Comparison of ENCODE assay signal across 20 cellular contexts in the genomic region with DNA sequence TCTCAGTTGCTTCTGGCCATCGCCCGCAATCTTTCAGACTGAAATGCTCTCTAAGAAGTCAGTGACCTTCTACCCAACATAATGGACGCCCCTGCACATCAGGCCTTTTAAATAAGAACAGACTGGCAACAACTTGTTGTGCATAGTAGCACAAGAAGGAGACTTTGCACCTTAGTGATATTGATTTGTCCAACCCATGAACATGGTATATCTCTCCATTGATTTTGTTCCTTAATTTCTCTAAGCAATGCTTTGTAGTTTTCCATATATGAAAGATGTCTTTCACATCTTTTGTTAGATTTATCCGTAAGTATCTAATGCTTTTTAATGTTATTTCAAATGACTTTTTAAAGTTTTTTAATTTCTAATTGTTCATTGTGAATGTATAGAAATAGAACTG. TPM values are rescaled to one million over a fixed set of nuclear protein-coding genes. Genes with fewer than 3 reads are reported as not detected.
DNase-seq lines count a peak whose midpoint lies in the region; ATAC-seq and TF ChIP-seq lines count a peak whose summit lies in the region.
"Had no signal": no experiment of that assay in that cellular context is flagged by ENCODE, and none has a peak within 500 bp of the region (broad histone marks: within the 10 kb centered on the region; RNA-seq: fewer than 3 reads in every experiment).

No MANE protein-coding gene starts in this region.

- no peak overlapping the region for H3K4me3 ChIP-seq in left ventricle myocardium inferior
- H3K4me3 ChIP-seq in OCI-LY3 (ENCODE audit: low read length) = no peak overlapping the region
- H3K4me3 ChIP-seq: SJSA1 had no signal

- H3K27me3 ChIP-seq in left ventricle myocardium inferior (ENCODE audit: low read depth) = no peaks in the 10 kb centered on the region
- H3K27me3 ChIP-seq in OCI-LY3 (ENCODE audit: low read depth, low read length) = no peaks in the 10 kb centered on the region

- ATAC-seq in left cardiac atrium = no peak
- no peak for ATAC-seq in memory B cell (ENCODE audit: low read depth)
- ATAC-seq in HG03025 (IDR thresholded peaks at IDR 0.05; ENCODE audit: low FRiP score, unreplicated experiment) = no peak

- H3K4me2 ChIP-seq in OCI-LY3 (ENCODE audit: low read length) = peak overlapping the region; percentile 17; the same call in 1 of the 2 replicates
- H3K4me2 ChIP-seq: KMS-11 had no signal

- H3K4me3 Mint-ChIP-seq in memory B cell = no peak overlapping the region
- H3K4me3 Mint-ChIP-seq: CD14-positive monocyte, HFFc6 had no signal

- TF ChIP-seq CTCF in left ventricle myocardium inferior (IDR thresholded peaks at IDR 0.05; ENCODE audit: borderline replicate concordance) = no peak
- TF ChIP-seq CTCF in OCI-LY3 (IDR thresholded peaks at IDR 0.05; ENCODE audit: low read depth, low read length) = no peak

- peaks cover 18% of the 10 kb centered on the region for H4K20me1 ChIP-seq in OCI-LY3 (ENCODE audit: insufficient read depth, low read length)

- intact Hi-C loops in left ventricle myocardium inferior (cut with micrococcal nuclease) (no loop called here), left cardiac atrium (cut with DNase I) (no loop called here)

- H2AFZ ChIP-seq in OCI-LY3 (ENCODE audit: low read depth, low read length) = no peak overlapping the region

- peaks cover 93% of the 10 kb centered on the region for H3K79me2 ChIP-seq in OCI-LY3 (ENCODE audit: low read length)

- H3K9ac ChIP-seq in OCI-LY3 (ENCODE audit: low read length) = no peak overlapping the region
- H3K9ac ChIP-seq: KMS-11 had no signal

- H3K4me1 Mint-ChIP-seq in memory B cell = peaks cover 37% of the 10 kb centered on the region

- no peak for DNase-seq in left ventricle myocardium inferior
- DNase-seq in left cardiac atrium = no peak
- no peak for DNase-seq in memory B cell (ENCODE audit: low spot score in 2 of 2)
- no peak for DNase-seq in SW480 (ENCODE audit: low spot score)
- no peak for DNase-seq in amygdala (lab: John Stamatoyannopoulos, UW)
- DNase-seq in activated CD4-positive, alpha-beta T cell treated with anti-CD3 and anti-CD28 coated beads for 48 hours = no peak
- DNase-seq: 8988T, DMS53, EL, HFFc6, NCI-H1417, NCI-H187, NCI-H2107, NCI-H510A, NCI-H748 treated with DMSO at 0.1 percent for 48 hours had no signal

- H3K27me3 Mint-ChIP-seq in memory B cell = no peaks in the 10 kb centered on the region

- peak overlapping the region; percentile 50 for H3K27ac Mint-ChIP-seq in memory B cell
- H3K27ac Mint-ChIP-seq: CD14-positive monocyte, HFFc6 had no signal

- no peaks in the 10 kb centered on the region for H3K36me3 Mint-ChIP-seq in memory B cell

- no peaks in the 10 kb centered on the region for H3K36me3 ChIP-seq in left ventricle myocardium inferior
- peaks cover 2% of the 10 kb centered on the region for H3K36me3 ChIP-seq in OCI-LY3 (replicated peaks; ENCODE audit: low read depth, low read length)

- H3K9me3 Mint-ChIP-seq in memory B cell = no peaks in the 10 kb centered on the region
- H3K9me3 Mint-ChIP-seq: CD14-positive monocyte, HFFc6 had no signal

- H3K4me1 ChIP-seq in left ventricle myocardium inferior = peaks cover 59% of the 10 kb centered on the region
- peaks cover 42% of the 10 kb centered on the region for H3K4me1 ChIP-seq in OCI-LY3 (ENCODE audit: low read length)

- H3K27ac ChIP-seq in left ventricle myocardium inferior (replicated peaks) (peak overlapping the region; percentile 9), OCI-LY3 (ENCODE audit: low read length) (no peak overlapping the region)
- H3K27ac ChIP-seq: KMS-11, SJSA1 had no signal

- H3K9me3 ChIP-seq in left ventricle myocardium inferior (replicated peaks) = no peaks in the 10 kb centered on the region
- H3K9me3 ChIP-seq in OCI-LY3 (ENCODE audit: insufficient read depth, low read length) = no peaks in the 10 kb centered on the region

RNA-seq across cellular contexts. Expression of a gene that starts 4.3 kb away (rescaled TPM):
- total RNA-seq in left ventricle myocardium inferior = 6.0 TPM
- 10 to 100 TPM; 10.9 to 15.7 TPM for total RNA-seq in left cardiac atrium
